15 cellular contexts compared by ENCODE assay signal in genomic region chr5:151021771-151022170, GRCh38. TPM values are rescaled to one million over a fixed set of nuclear protein-coding genes. Genes with fewer than 3 reads are reported as not detected.
DNase-seq lines count a peak whose midpoint lies in the region; ATAC-seq, FAIRE-seq and TF ChIP-seq lines count a peak whose summit lies in the region.
"Had no signal": no experiment of that assay in that cellular context is flagged by ENCODE, and none has a peak within 500 bp of the region (broad histone marks: within the 10 kb centered on the region; RNA-seq: fewer than 3 reads in every experiment).

No MANE protein-coding gene starts in this region.

- H3K4me1 ChIP-seq in right cardiac atrium (ENCODE audit: control insufficient read depth, insufficient read depth, low read length): peaks cover 26% of the 10 kb centered on the region
- peaks cover 39% of the 10 kb centered on the region for H3K4me1 ChIP-seq in keratinocyte (ENCODE audit: control insufficient read depth, extremely low read depth, insufficient read depth, low read length)
- peaks cover 16% of the 10 kb centered on the region for H3K4me1 ChIP-seq in prostate gland (replicated peaks)
- H3K4me1 ChIP-seq in aorta (ENCODE audit: control insufficient read depth in 1 of 2, insufficient read depth in 2 of 2, low read length in 2 of 2): no peaks in the 10 kb centered on the region

- no peak for FAIRE-seq in keratinocyte (lab: Jason Lieb, UNC)
- FAIRE-seq: GM12891, H54, small intestine had no signal

- ATAC-seq in right cardiac atrium (no peak), left cardiac atrium (no peak), aorta (ENCODE audit: low FRiP score) (no peak), GM21825 (IDR thresholded peaks at IDR 0.05; ENCODE audit: unreplicated experiment) (no peak), left lobe of liver (no peak), GM21423 (IDR thresholded peaks at IDR 0.05; ENCODE audit: unreplicated experiment) (no peak)

- no peaks in the 10 kb centered on the region for H4K20me1 ChIP-seq in keratinocyte (ENCODE audit: control insufficient read depth, extremely low read depth, insufficient read depth, low read length)

- whole genome bisulfite sequencing in right cardiac atrium: 69% methylated on average over 7 of the region's 7 CpGs
- WGBS in prostate gland: 93% methylated on average over 7 of the region's 7 CpGs
- 90 to 92% methylated on average over 7 of the region's 7 CpGs for WGBS in aorta, 2 donors

- H3K79me2 ChIP-seq in keratinocyte (ENCODE audit: control insufficient read depth, insufficient read depth, low read length): no peaks in the 10 kb centered on the region

- no peak overlapping the region for H2AFZ ChIP-seq in keratinocyte (ENCODE audit: control insufficient read depth, low read length)

- no peaks in the 10 kb centered on the region for H3K9me3 ChIP-seq in right cardiac atrium (ENCODE audit: control insufficient read depth, low read length)
- H3K9me3 ChIP-seq in keratinocyte (ENCODE audit: control insufficient read depth, low read depth, low read length): no peaks in the 10 kb centered on the region
- H3K9me3 ChIP-seq in prostate gland: no peaks in the 10 kb centered on the region
- H3K9me3 ChIP-seq in aorta (ENCODE audit: control insufficient read depth, low read length): no peaks in the 10 kb centered on the region

- peak overlapping the region; percentile 73 for H3K4me2 ChIP-seq in keratinocyte (ENCODE audit: control insufficient read depth, extremely low read depth, insufficient read depth, low read depth, low read length)

- peak overlapping the region; percentile 93 for H3K27ac ChIP-seq in right cardiac atrium (ENCODE audit: low read length)
- H3K27ac ChIP-seq in keratinocyte (ENCODE audit: control insufficient read depth, insufficient read depth, low read length): peak overlapping the region; percentile 94
- H3K27ac ChIP-seq in prostate gland: peak overlapping the region; percentile 84 to 86
- H3K27ac ChIP-seq in aorta (ENCODE audit: low read depth in 1 of 2, low read length in 2 of 2): peak overlapping the region; percentile 79 to 97

- H3K36me3 ChIP-seq in keratinocyte (ENCODE audit: control insufficient read depth in 2 of 2, extremely low read depth in 1 of 2, insufficient read depth in 2 of 2, low read length in 2 of 2): peaks cover 2 to 5% of the 10 kb centered on the region in 2 experiments
- H3K36me3 ChIP-seq in prostate gland: no peaks in the 10 kb centered on the region
- no peaks in the 10 kb centered on the region for H3K36me3 ChIP-seq in aorta (ENCODE audit: control insufficient read depth in 1 of 2, insufficient read depth in 2 of 2, low read length in 1 of 2)

- DNase-seq in right cardiac atrium (no peak), left cardiac atrium (no peak), keratinocyte (ENCODE audit: low read depth, low spot score) (no peak), prostate gland (ENCODE audit: low spot score) (no peak), aorta (no peak), left lobe of liver (ENCODE audit: low spot score) (no peak)
- DNase-seq: activated CD8-positive, alpha-beta memory T cell treated with anti-CD3 and anti-CD28 coated beads for 24 hours; activated naive CD8-positive, alpha-beta T cell treated with anti-CD3 and anti-CD28 coated beads for 36 hours; DMS79 treated with DMSO at 0.1 percent for 48 hours; RPMI8226; small intestine had no signal

- H3K9ac ChIP-seq in keratinocyte (ENCODE audit: control insufficient read depth, extremely low read depth, insufficient read depth, low read length): no peak overlapping the region

- TF ChIP-seq CTCF in keratinocyte (optimal IDR thresholded peaks at IDR 0.05 in 1 of 3, IDR thresholded peaks at IDR 0.05 in 1 of 3, conservative IDR thresholded peaks at IDR 0.05 in 1 of 3; ENCODE audit: extremely low read depth in 1 of 3, insufficient read depth in 2 of 3, low read length in 3 of 3): no peak
- TF ChIP-seq CTCF in prostate gland (IDR thresholded peaks at IDR 0.05): no peak

- no peaks in the 10 kb centered on the region for H3K27me3 ChIP-seq in right cardiac atrium (ENCODE audit: control insufficient read depth, insufficient read depth)
- H3K27me3 ChIP-seq in keratinocyte (ENCODE audit: control insufficient read depth, extremely low read depth, insufficient read depth, low read length): no peaks in the 10 kb centered on the region
- no peaks in the 10 kb centered on the region for H3K27me3 ChIP-seq in prostate gland (replicated peaks; ENCODE audit: insufficient read depth)
- H3K27me3 ChIP-seq in aorta (ENCODE audit: control insufficient read depth in 1 of 2, insufficient read depth in 2 of 2, low read length in 1 of 2): no peaks in the 10 kb centered on the region

- TF ChIP-seq POLR2A in prostate gland (IDR thresholded peaks at IDR 0.05): no peak

- intact Hi-C loops in right cardiac atrium (cut with DNase I): no loop called here
- intact Hi-C loops in left cardiac atrium (cut with DNase I): no loop called here
- intact Hi-C loops in prostate gland (cut with DNase I): loop anchor here (2.0 kb wide), 1 partner anchor 15 kb away; no protein-coding TSS in a partner anchor
- intact Hi-C loops in aorta (cut with DNase I): loop anchor here in 1 of 2 donors (5.0 kb wide), 1 partner anchor 884 kb away; no protein-coding TSS in a partner anchor

- dilution Hi-C loops in keratinocyte (cut with MboI; ENCODE audit: extremely low pct_ligation_motif_present, low sequenced_read_pairs): no loop called here

- H3K4me3 ChIP-seq in right cardiac atrium (ENCODE audit: low read length) (peak overlapping the region; percentile 68), keratinocyte (ENCODE audit: control insufficient read depth in 2 of 3, extremely low read depth in 1 of 3, insufficient read depth in 2 of 3, low read depth in 1 of 3, low read length in 3 of 3) (peak overlapping the region in 1 of 3 experiments; percentile 18), prostate gland (peak overlapping the region; percentile 66 to 69), aorta (ENCODE audit: low read length in 2 of 2) (no peak overlapping the region)

- H3K9me1 ChIP-seq in keratinocyte (ENCODE audit: control insufficient read depth, extremely low read depth, insufficient read depth, low read length): no peaks in the 10 kb centered on the region

RNA-seq across cellular contexts. Expression of gene GPX3, which starts 1.4 kb away (rescaled TPM):
- total RNA-seq in right cardiac atrium (1,000 to 10,000 TPM; 1,359 to 2,012 (median 1,429) TPM), left cardiac atrium (1,000 to 10,000 TPM; 1,172 to 1,220 TPM), prostate gland (100 to 1,000 TPM; 195 to 270 TPM), aorta (1,000 to 10,000 TPM in 1 of 2 donors, 100 to 1,000 TPM in 1; 694 to 1,257 TPM), left lobe of liver (199 TPM)
- polyA plus RNA-seq in right cardiac atrium (1,982 TPM), keratinocyte (116 to 139 TPM (median 120 TPM) in 3 replicates), aorta (100 to 1,000 TPM; 514 to 520 TPM)
- 13.2 TPM for polyA plus RNA-seq in keratinocyte (2011; ENCODE audit: low read depth)
- 136 and 153 TPM in 2 replicates for polyA plus RNA-seq in keratinocyte (2011; cell fraction: cytosol; rRNA removed)
- 50.9 and 59.3 TPM in 2 replicates for polyA plus RNA-seq in keratinocyte (2011; cell fraction: nucleus; rRNA removed)
- polyA plus RNA-seq in keratinocyte (2012; ENCODE audit: low replicate concordance): 55.1 and 80.1 TPM in 2 replicates
- 81.1 to 249 TPM (median 142 TPM) in 3 replicates for polyA minus RNA-seq in keratinocyte
- polyA minus RNA-seq in keratinocyte (2011; cell fraction: cytosol; rRNA and poly(A)+ RNA removed): 69.8 TPM
- 22.4 and 33.4 TPM in 2 replicates for polyA minus RNA-seq in keratinocyte (2011; cell fraction: nucleus; rRNA and poly(A)+ RNA removed)
- total RNA-seq: activated naive CD8-positive, alpha-beta T cell treated with anti-CD3 and anti-CD28 coated beads for 36 hours had no signal

RNA-seq across cellular contexts. Expression of gene TNIP1, which starts 59.1 kb away (rescaled TPM):
- total RNA-seq in right cardiac atrium: 10 to 100 TPM; 77.0 to 98.2 (median 86.1) TPM
- 71.5 TPM for polyA plus RNA-seq in right cardiac atrium
- total RNA-seq in left cardiac atrium: 100 to 1,000 TPM in 1 of 2 donors, 10 to 100 TPM in 1; 80.4 to 101 TPM
- 43.4 to 98.3 TPM (median 47.9 TPM) in 3 replicates for polyA plus RNA-seq in keratinocyte
- 188 TPM for polyA plus RNA-seq in keratinocyte (2011; ENCODE audit: low read depth)
- polyA plus RNA-seq in keratinocyte (2011; cell fraction: cytosol; rRNA removed): 71.4 and 109 TPM in 2 replicates
- 67.6 and 70.0 TPM in 2 replicates for polyA plus RNA-seq in keratinocyte (2011; cell fraction: nucleus; rRNA removed)
- 63.7 and 120 TPM in 2 replicates for polyA plus RNA-seq in keratinocyte (2012; ENCODE audit: low replicate concordance)
- 82.8 to 116 TPM (median 88.8 TPM) in 3 replicates for polyA minus RNA-seq in keratinocyte
- 146 TPM for polyA minus RNA-seq in keratinocyte (2011; cell fraction: cytosol; rRNA and poly(A)+ RNA removed)
- 54.0 and 61.1 TPM in 2 replicates for polyA minus RNA-seq in keratinocyte (2011; cell fraction: nucleus; rRNA and poly(A)+ RNA removed)
- 10 to 100 TPM; 61.9 to 81.6 TPM for total RNA-seq in prostate gland
- 100 to 1,000 TPM in 1 of 2 donors, 10 to 100 TPM in 1; 83.3 to 105 TPM for total RNA-seq in aorta
- 10 to 100 TPM; 63.3 to 80.3 TPM for polyA plus RNA-seq in aorta
- total RNA-seq in left lobe of liver: 74.5 TPM

Comparison
In these comparisons a context has a peak if more than half of its experiments do, and no peak if none do; other contexts are left out.
1. H3K4me3 ChIP-seq: peak in right cardiac atrium (single experiment) and prostate gland (2 of 2); none in aorta (0 of 2).
2. Peak in every context shown above with its lines, with median percentiles within 50 percentile points of each other: H3K27ac ChIP-seq.